Comparison of ENCODE assay signal across 7 cellular contexts in genomic region chr16:29810699-29811169, GRCh38. TPM values are rescaled to one million over a fixed set of nuclear protein-coding genes. Genes with fewer than 3 reads are reported as not detected.
DNase-seq lines count a peak whose midpoint lies in the region; ATAC-seq and TF ChIP-seq lines count a peak whose summit lies in the region.

No MANE protein-coding gene starts in this region.

- TF ChIP-seq CTCF in spleen (IDR thresholded peaks at IDR 0.05 in 8 of 11, conservative IDR thresholded peaks at IDR 0.05 in 3 of 11) = no peak

- ATAC-seq in T-helper 17 cell (no peak), right cardiac atrium (no peak)

- no peaks in the 10 kb centered on the region for H3K27me3 Mint-ChIP-seq in T-helper 17 cell

- peaks cover 50% of the 10 kb centered on the region for H3K4me1 Mint-ChIP-seq in T-helper 17 cell

- peaks cover 2% of the 10 kb centered on the region for H3K36me3 Mint-ChIP-seq in T-helper 17 cell (ENCODE audit: low read depth)

- WGBS in right cardiac atrium = 22% methylated on average over 9 of the region's 9 CpGs
- 37 to 53% (median 40%) methylated on average over 9 of the region's 9 CpGs for WGBS in spleen, 5 donors

- H3K4me3 Mint-ChIP-seq in T-helper 17 cell = peak overlapping the region; percentile 93

- peak overlapping the region; percentile 20 for H3K4me3 ChIP-seq in H7 (ENCODE audit: insufficient read depth, low read depth, low read length)
- H3K4me3 ChIP-seq in right cardiac atrium (ENCODE audit: low read length) = no peak overlapping the region
- peak overlapping the region in 7 of 8 donors; percentile 42 to 76 (median 49) for H3K4me3 ChIP-seq in spleen
- H3K4me3 ChIP-seq in MG63 = no peak overlapping the region; the same call in 1 of the 2 replicates

- H3K27me3 ChIP-seq in H7 (ENCODE audit: control insufficient read depth, insufficient read depth, low read length) = peaks cover 2% of the 10 kb centered on the region; the same call in 1 of the 2 replicates
- H3K27me3 ChIP-seq in right cardiac atrium (ENCODE audit: control insufficient read depth, insufficient read depth) = no peaks in the 10 kb centered on the region
- H3K27me3 ChIP-seq in spleen (replicated peaks in 1 of 7) = peaks cover 0 to 19% (median 10%) of the 10 kb centered on the region in 7 donors
- H3K27me3 ChIP-seq in MG63 = no peaks in the 10 kb centered on the region

- TF ChIP-seq POLR2A in spleen (IDR thresholded peaks at IDR 0.05) = no peak

- H3K27ac ChIP-seq in right cardiac atrium (ENCODE audit: low read length) = peak overlapping the region; percentile 63
- H3K27ac ChIP-seq in spleen = peak overlapping the region in 7 of 8 donors; percentile 69 to 100 (median 93)

- H3K9me3 ChIP-seq in T-helper 17 cell (ENCODE audit: control insufficient read depth, low read length, poor library complexity, severe bottlenecking) = no peaks in the 10 kb centered on the region
- H3K9me3 ChIP-seq in right cardiac atrium (ENCODE audit: control insufficient read depth, low read length) = no peaks in the 10 kb centered on the region
- no peaks in the 10 kb centered on the region for H3K9me3 ChIP-seq in spleen
- H3K9me3 ChIP-seq in MG63 = no peaks in the 10 kb centered on the region

- peak overlapping the region; percentile 82 for H3K27ac Mint-ChIP-seq in T-helper 17 cell

- peaks cover 8% of the 10 kb centered on the region for H3K36me3 ChIP-seq in H7 (replicated peaks; ENCODE audit: control insufficient read depth, insufficient read depth, low read length)
- H3K36me3 ChIP-seq in spleen = peaks cover 0 to 27% (median 19%) of the 10 kb centered on the region in 6 donors
- H3K36me3 ChIP-seq in MG63 = peaks cover 35% of the 10 kb centered on the region

- H3K4me1 ChIP-seq in right cardiac atrium (ENCODE audit: control insufficient read depth, insufficient read depth, low read length) (peaks cover 2% of the 10 kb centered on the region), spleen (peaks cover 48 to 87% (median 73%) of the 10 kb centered on the region in 6 donors)

- intact Hi-C loops in right cardiac atrium (cut with DNase I) (loop anchor here in 2 of 4 donors (2.0 to 10.0 kb wide), 2 partner anchors 20 to 184 kb away; partner anchors contain the start of genes HIRIP3 (in 1 of the 2), INO80E (in 1 of the 2) and KIF22 (in 1 of the 2)), spleen (cut with DNase I; ENCODE audit: low total_unique reads) (no loop called here)

- peak; percentile 74 for DNase-seq in H7
- DNase-seq in T-helper 17 cell = no peak
- DNase-seq in right cardiac atrium = peak in 1 of 3 donors; percentile 41
- no peak for DNase-seq in spleen
- no peak for DNase-seq in NCI-H2227 treated with DMSO at 0.1 percent for 48 hours (lab: John Stamatoyannopoulos, UW)
- no peak for DNase-seq in MG63
- no peak for DNase-seq in T1000 (lab: John Stamatoyannopoulos, UW)

RNA-seq across cellular contexts. Expression of gene PRRT2, which starts 1.3 kb away (rescaled TPM):
- 1.8 and 5.6 TPM in 2 replicates for total RNA-seq in H7 (2014; rRNA removed; shearing (Covaris generic))
- total RNA-seq in T-helper 17 cell (1 to 10 TPM; 2.0 to 3.4 TPM), right cardiac atrium (1 to 10 TPM; 2.5 to 5.0 (median 4.4) TPM), spleen (1 to 10 TPM in 2 of 7 donors, under 1 TPM in 3, not detected in 2; 0.29 to 2.1 (median 0.77) TPM)
- polyA plus RNA-seq in right cardiac atrium (4.8 TPM), spleen (under 1 TPM; 0.15 to 0.67 (median 0.22) TPM)
- not detected in 2 replicates for total RNA-seq in MG63 (2014; rRNA removed; shearing (Covaris generic); ENCODE audit: low replicate concordance)

RNA-seq across cellular contexts. Expression of gene MAZ, which starts 4.4 kb away (rescaled TPM):
- total RNA-seq in H7 (2014; rRNA removed; shearing (Covaris generic)) = 496 and 509 TPM in 2 replicates
- total RNA-seq in T-helper 17 cell = 100 to 1,000 TPM; 242 to 254 TPM
- total RNA-seq in right cardiac atrium = 100 to 1,000 TPM in 3 of 4 donors, 10 to 100 TPM in 1; 82.3 to 113 (median 104) TPM
- polyA plus RNA-seq in right cardiac atrium = 69.3 TPM
- 100 to 1,000 TPM in 4 of 7 donors, 10 to 100 TPM in 3; 82.7 to 157 (median 125) TPM for total RNA-seq in spleen
- 100 to 1,000 TPM in 2 of 3 donors, 10 to 100 TPM in 1; 92.2 to 145 (median 100) TPM for polyA plus RNA-seq in spleen
- total RNA-seq in MG63 (2014; rRNA removed; shearing (Covaris generic); ENCODE audit: low replicate concordance) = 331 and 420 TPM in 2 replicates

RNA-seq across cellular contexts. Expression of gene PAGR1, which starts 5.2 kb away (rescaled TPM):
- 62.1 and 67.1 TPM in 2 replicates for total RNA-seq in H7 (2014; rRNA removed; shearing (Covaris generic))
- total RNA-seq in T-helper 17 cell = 10 to 100 TPM; 15.2 to 16.3 TPM
- 10 to 100 TPM; 13.7 to 20.3 (median 15.2) TPM for total RNA-seq in right cardiac atrium
- 33.8 TPM for polyA plus RNA-seq in right cardiac atrium
- 10 to 100 TPM; 17.3 to 43.9 (median 23.6) TPM for total RNA-seq in spleen
- 10 to 100 TPM; 28.8 to 46.4 (median 37.9) TPM for polyA plus RNA-seq in spleen
- total RNA-seq in MG63 (2014; rRNA removed; shearing (Covaris generic); ENCODE audit: low replicate concordance) = 90.0 and 113 TPM in 2 replicates

RNA-seq across cellular contexts. Expression of gene MVP, which starts 9.5 kb away (rescaled TPM):
- total RNA-seq in H7 (2014; rRNA removed; shearing (Covaris generic)) = 7.0 and 22.0 TPM in 2 replicates
- 100 to 1,000 TPM; 141 to 154 TPM for total RNA-seq in T-helper 17 cell
- total RNA-seq in right cardiac atrium = 10 to 100 TPM; 48.2 to 73.9 (median 64.0) TPM
- polyA plus RNA-seq in right cardiac atrium = 50.6 TPM
- 100 to 1,000 TPM; 103 to 200 (median 160) TPM for total RNA-seq in spleen
- polyA plus RNA-seq in spleen = 100 to 1,000 TPM in 1 of 3 donors, 10 to 100 TPM in 2; 72.3 to 153 (median 90.9) TPM
- total RNA-seq in MG63 (2014; rRNA removed; shearing (Covaris generic); ENCODE audit: low replicate concordance) = 77.1 and 147 TPM in 2 replicates

RNA-seq across cellular contexts. Expression of gene KIF22, which starts 20.2 kb away (rescaled TPM):
- total RNA-seq in H7 (2014; rRNA removed; shearing (Covaris generic)) = 202 and 205 TPM in 2 replicates
- 10 to 100 TPM; 74.3 to 89.0 TPM for total RNA-seq in T-helper 17 cell
- total RNA-seq in right cardiac atrium = 10 to 100 TPM; 19.0 to 53.8 (median 41.6) TPM
- polyA plus RNA-seq in right cardiac atrium = 89.6 TPM
- total RNA-seq in spleen = 10 to 100 TPM; 26.6 to 45.1 (median 36.2) TPM
- 10 to 100 TPM; 47.4 to 59.2 (median 56.4) TPM for polyA plus RNA-seq in spleen
- 74.9 and 134 TPM in 2 replicates for total RNA-seq in MG63 (2014; rRNA removed; shearing (Covaris generic); ENCODE audit: low replicate concordance)

Comparison
In these comparisons a context has a peak if more than half of its experiments do, and no peak if none do; other contexts are left out.
1. H3K4me3 ChIP-seq: peak in H7 (single experiment) and spleen (7 of 8); none in right cardiac atrium (single experiment) and MG63 (single experiment).